8 cellular contexts compared by ENCODE assay signal in genomic region chr3:18237251-18238005, GRCh38.
DNase-seq lines count a peak whose midpoint lies in the region; ATAC-seq, FAIRE-seq and TF ChIP-seq lines count a peak whose summit lies in the region.

No MANE protein-coding gene starts in this region.

- no peak for DNase-seq in Right ventricle myocardium superior
- no peak for DNase-seq in Right ventricle myocardium inferior (ENCODE audit: missing footprints)
- DNase-seq in RCC 7860 (ENCODE audit: low spot score), result peak; percentile 11
- peak; percentile 19 for DNase-seq in stimulated activated naive B cell treated with anti-CD40 and anti-IgM and Interleukin-4, amounts not matched to agents 10 μg/mL and 1 μg/mL and 100 μg/mL, for 72 hours
- DNase-seq in HK-2 (ENCODE audit: unreplicated experiment), result no peak
- no peak for DNase-seq in C1 segment of cervical spinal cord (lab: John Stamatoyannopoulos, UW)
- DNase-seq in osteocyte (ENCODE audit: extremely low spot score, unreplicated experiment), result no peak

- no peak for FAIRE-seq in RCC 7860 (lab: Jason Lieb, UNC)

- H3K27ac Mint-ChIP-seq in stimulated activated naive B cell treated with anti-CD40 and anti-IgM and Interleukin-4, amounts not matched to agents 10 μg/mL and 1 μg/mL and 100 μg/mL, for 72 hours, result no peak overlapping the region
- H3K27ac Mint-ChIP-seq in osteocyte (ENCODE audit: unreplicated experiment), result no peak overlapping the region

- peaks cover 0 to 4% of the 10 kb centered on the region in 2 donors for H3K27me3 Mint-ChIP-seq in stimulated activated naive B cell treated with anti-CD40 and anti-IgM and Interleukin-4, amounts not matched to agents 10 μg/mL and 1 μg/mL and 100 μg/mL, for 72 hours
- H3K27me3 Mint-ChIP-seq in osteocyte (ENCODE audit: unreplicated experiment), result no peaks in the 10 kb centered on the region

- intact Hi-C loops in Right ventricle myocardium superior (cut with DNase I), result no loop called here
- intact Hi-C loops in Right ventricle myocardium inferior (cut with DNase I), result no loop called here

- H3K36me3 Mint-ChIP-seq in stimulated activated naive B cell treated with anti-CD40 and anti-IgM and Interleukin-4, amounts not matched to agents 10 μg/mL and 1 μg/mL and 100 μg/mL, for 72 hours, result no peaks in the 10 kb centered on the region
- no peaks in the 10 kb centered on the region for H3K36me3 Mint-ChIP-seq in osteocyte (ENCODE audit: unreplicated experiment)

- ATAC-seq in Right ventricle myocardium superior (ENCODE audit: poor library complexity), result peak; percentile 36
- ATAC-seq in Right ventricle myocardium inferior, result no peak
- ATAC-seq in HG03045 (IDR thresholded peaks at IDR 0.05; ENCODE audit: unreplicated experiment), result peak; percentile 83
- peak; percentile 90 to 96 for ATAC-seq in stimulated activated naive B cell treated with anti-CD40 and anti-IgM and Interleukin-4, amounts not matched to agents 10 μg/mL and 1 μg/mL and 100 μg/mL, for 72 hours (replicated peaks)

- no peaks in the 10 kb centered on the region for H3K9me3 Mint-ChIP-seq in stimulated activated naive B cell treated with anti-CD40 and anti-IgM and Interleukin-4, amounts not matched to agents 10 μg/mL and 1 μg/mL and 100 μg/mL, for 72 hours
- H3K9me3 Mint-ChIP-seq in osteocyte (ENCODE audit: unreplicated experiment), result no peaks in the 10 kb centered on the region

- peaks cover 11 to 12% of the 10 kb centered on the region in 2 donors for H3K4me1 Mint-ChIP-seq in stimulated activated naive B cell treated with anti-CD40 and anti-IgM and Interleukin-4, amounts not matched to agents 10 μg/mL and 1 μg/mL and 100 μg/mL, for 72 hours
- H3K4me1 Mint-ChIP-seq in osteocyte (ENCODE audit: unreplicated experiment), result peaks cover 26% of the 10 kb centered on the region

- peak overlapping the region in 1 of 2 donors; percentile 11 for H3K4me3 Mint-ChIP-seq in stimulated activated naive B cell treated with anti-CD40 and anti-IgM and Interleukin-4, amounts not matched to agents 10 μg/mL and 1 μg/mL and 100 μg/mL, for 72 hours
- no peak overlapping the region for H3K4me3 Mint-ChIP-seq in osteocyte (ENCODE audit: unreplicated experiment)

- no peak for TF ChIP-seq CTCF in osteocyte (IDR thresholded peaks at IDR 0.05)

Comparison
In these comparisons a context has a peak if more than half of its experiments do, and no peak if none do; other contexts are left out.
1. DNase-seq: peak in RCC 7860 (single experiment) and stimulated activated naive B cell treated with anti-CD40 and anti-IgM and Interleukin-4, amounts not matched to agents 10 μg/mL and 1 μg/mL and 100 μg/mL, for 72 hours (single experiment); none in Right ventricle myocardium superior (single experiment), Right ventricle myocardium inferior (single experiment), HK-2 (single experiment), C1 segment of cervical spinal cord (0 of 14) and osteocyte (single experiment).